12 cellular contexts compared by ENCODE assay signal in the genomic region with DNA sequence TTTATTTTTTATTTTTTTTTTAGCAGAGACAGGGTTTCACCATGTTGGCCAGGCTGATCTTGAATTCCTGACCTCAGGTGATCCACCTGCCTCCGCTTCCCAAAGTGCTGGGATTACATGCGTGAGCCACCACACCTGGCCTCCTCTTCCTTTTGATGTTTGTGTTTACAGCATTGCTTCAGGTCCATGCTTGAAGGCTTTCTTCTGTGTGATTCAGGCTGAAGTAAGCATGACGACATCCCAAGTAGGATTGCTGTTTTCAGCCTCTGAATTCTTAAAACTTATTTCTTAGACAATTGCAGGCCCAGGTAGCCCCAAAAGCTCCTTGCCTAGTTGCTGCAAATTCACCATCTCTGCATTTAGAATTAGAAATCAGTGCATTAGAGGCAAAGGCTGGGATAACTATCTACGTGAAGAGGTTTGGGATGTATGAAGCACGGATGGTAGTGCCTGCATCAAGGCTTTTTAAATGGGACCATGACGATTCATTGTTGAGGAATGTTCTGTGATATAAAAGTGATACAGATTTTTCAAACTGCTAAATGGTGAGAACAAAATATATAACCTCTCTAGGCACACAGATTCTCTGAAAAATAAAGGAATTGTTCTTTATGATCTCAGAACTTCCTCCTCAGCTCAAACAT. TPM values are rescaled to one million over a fixed set of nuclear protein-coding genes. Genes with fewer than 3 reads are reported as not detected.
DNase-seq lines count a peak whose midpoint lies in the region; ATAC-seq and TF ChIP-seq lines count a peak whose summit lies in the region.
"Had no signal": no experiment of that assay in that cellular context is flagged by ENCODE, and none has a peak within 500 bp of the region (broad histone marks: within the 10 kb centered on the region; RNA-seq: fewer than 3 reads in every experiment).

No MANE protein-coding gene starts in this region.

- TF ChIP-seq CTCF in progenitor cell of endocrine pancreas (IDR thresholded peaks at IDR 0.05; ENCODE audit: unreplicated experiment) (no peak), upper lobe of left lung (IDR thresholded peaks at IDR 0.05) (no peak)

- H3K4me3 Mint-ChIP-seq in activated CD4-positive, alpha-beta memory T cell treated with anti-CD3 and anti-CD28 coated beads, Interleukin-2, amount 10 ng/mL, durations not matched to agents 7 days and 5 days, result no peak overlapping the region
- H3K4me3 Mint-ChIP-seq in activated CD4-positive, alpha-beta memory T cell treated with anti-CD3 and anti-CD28 coated beads for 36 hours, result no peak overlapping the region
- no peak overlapping the region for H3K4me3 Mint-ChIP-seq in dendritic cell treated with granulocyte-macrophage colony-stimulating factor and Interleukin-4, amounts not matched to agents 40 ng/mL and 50 ng/mL, for 4 days
- H3K4me3 Mint-ChIP-seq in progenitor cell of endocrine pancreas (ENCODE audit: low read depth), result no peak overlapping the region

- H3K4me1 Mint-ChIP-seq in activated CD4-positive, alpha-beta memory T cell treated with anti-CD3 and anti-CD28 coated beads, Interleukin-2, amount 10 ng/mL, durations not matched to agents 7 days and 5 days, result peaks cover 48% of the 10 kb centered on the region
- H3K4me1 Mint-ChIP-seq in activated CD4-positive, alpha-beta memory T cell treated with anti-CD3 and anti-CD28 coated beads for 36 hours (ENCODE audit: low read depth), result peaks cover 52% of the 10 kb centered on the region
- H3K4me1 Mint-ChIP-seq in dendritic cell treated with granulocyte-macrophage colony-stimulating factor and Interleukin-4, amounts not matched to agents 40 ng/mL and 50 ng/mL, for 4 days (ENCODE audit: low read depth), result peaks cover 52% of the 10 kb centered on the region
- H3K4me1 Mint-ChIP-seq in progenitor cell of endocrine pancreas (ENCODE audit: low read depth), result peaks cover 31% of the 10 kb centered on the region

- no peak for TF ChIP-seq POLR2A in upper lobe of left lung (IDR thresholded peaks at IDR 0.05)

- H3K36me3 ChIP-seq in upper lobe of left lung, result no peaks in the 10 kb centered on the region

- TF ChIP-seq EP300 in upper lobe of left lung (IDR thresholded peaks at IDR 0.05), result no peak

- H3K9me3 Mint-ChIP-seq in activated CD4-positive, alpha-beta memory T cell treated with anti-CD3 and anti-CD28 coated beads, Interleukin-2, amount 10 ng/mL, durations not matched to agents 7 days and 5 days, result no peaks in the 10 kb centered on the region
- H3K9me3 Mint-ChIP-seq in activated CD4-positive, alpha-beta memory T cell treated with anti-CD3 and anti-CD28 coated beads for 36 hours, result no peaks in the 10 kb centered on the region
- no peaks in the 10 kb centered on the region for H3K9me3 Mint-ChIP-seq in dendritic cell treated with granulocyte-macrophage colony-stimulating factor and Interleukin-4, amounts not matched to agents 40 ng/mL and 50 ng/mL, for 4 days
- H3K9me3 Mint-ChIP-seq in progenitor cell of endocrine pancreas (ENCODE audit: low read depth), result no peaks in the 10 kb centered on the region
- H3K9me3 Mint-ChIP-seq: activated B cell treated with CpG ODN at 0.5 μM for 24 hours; naive B cell; stimulated activated naive B cell treated with anti-CD40 and anti-IgM and Interleukin-4, amounts not matched to agents 10 μg/mL and 1 μg/mL and 100 μg/mL, for 72 hours had no signal

- ATAC-seq in upper lobe of left lung (ENCODE audit: low FRiP score in 2 of 2), result no peak
- ATAC-seq: stimulated activated naive B cell treated with anti-CD40 and anti-IgM and Interleukin-4, amounts not matched to agents 10 μg/mL and 1 μg/mL and 100 μg/mL, for 72 hours had no signal

- H3K4me1 ChIP-seq in upper lobe of left lung, result peaks cover 31 to 41% (median 34%) of the 10 kb centered on the region in 4 donors

- CTCF ChIA-PET in activated CD4-positive, alpha-beta memory T cell treated with anti-CD3 and anti-CD28 coated beads, Interleukin-2, amount 10 ng/mL, durations not matched to agents 7 days and 5 days (lab: Charles Lee), result no interaction called here
- CTCF ChIA-PET in activated CD4-positive, alpha-beta memory T cell treated with anti-CD3 and anti-CD28 coated beads for 36 hours (lab: Charles Lee), result interaction anchor here (0.6 to 1.3 kb wide), 2 partner anchors 9 to 86 kb away, joined by 3 read pairs; no protein-coding TSS in a partner anchor

- peaks cover 15% of the 10 kb centered on the region for H3K36me3 Mint-ChIP-seq in activated CD4-positive, alpha-beta memory T cell treated with anti-CD3 and anti-CD28 coated beads, Interleukin-2, amount 10 ng/mL, durations not matched to agents 7 days and 5 days (ENCODE audit: low read depth)
- H3K36me3 Mint-ChIP-seq in activated CD4-positive, alpha-beta memory T cell treated with anti-CD3 and anti-CD28 coated beads for 36 hours, result peaks cover 25% of the 10 kb centered on the region
- peaks cover 40% of the 10 kb centered on the region for H3K36me3 Mint-ChIP-seq in dendritic cell treated with granulocyte-macrophage colony-stimulating factor and Interleukin-4, amounts not matched to agents 40 ng/mL and 50 ng/mL, for 4 days (ENCODE audit: low read depth)
- H3K36me3 Mint-ChIP-seq in progenitor cell of endocrine pancreas (ENCODE audit: insufficient read depth), result no peaks in the 10 kb centered on the region
- H3K36me3 Mint-ChIP-seq: naive B cell had no signal

- H3K27ac ChIP-seq in upper lobe of left lung, result no peak overlapping the region

- POLR2A ChIA-PET in activated CD4-positive, alpha-beta memory T cell treated with anti-CD3 and anti-CD28 coated beads, Interleukin-2, amount 10 ng/mL, durations not matched to agents 7 days and 5 days (lab: Charles Lee), result interaction anchor here (3.1 kb wide), 1 partner anchor 29 kb away, joined by 14 read pairs; the partner anchor contains the start of gene HSPA9
- POLR2A ChIA-PET in activated CD4-positive, alpha-beta memory T cell treated with anti-CD3 and anti-CD28 coated beads for 36 hours (lab: Charles Lee), result interaction anchor here (1.2 kb wide), 1 partner anchor 10 kb away, joined by 5 read pairs; no protein-coding TSS in a partner anchor

- H3K27me3 ChIP-seq in upper lobe of left lung, result no peaks in the 10 kb centered on the region

- no peak for DNase-seq in activated CD4-positive, alpha-beta memory T cell treated with anti-CD3 and anti-CD28 coated beads, Interleukin-2, amount 10 ng/mL, durations not matched to agents 7 days and 5 days
- no peak for DNase-seq in activated CD4-positive, alpha-beta memory T cell treated with anti-CD3 and anti-CD28 coated beads for 36 hours
- DNase-seq in RKO (ENCODE audit: low spot score) (peak; percentile 75), progenitor cell of endocrine pancreas (ENCODE audit: low spot score, unreplicated experiment) (no peak), upper lobe of left lung (no peak), OCI-M2 (lab: John Stamatoyannopoulos, UW; ENCODE audit: unreplicated experiment) (no peak), HT-29 (ENCODE audit: low spot score) (no peak)
- DNase-seq: activated B cell treated with CpG ODN at 0.5 μM for 24 hours; activated naive CD4-positive, alpha-beta T cell treated with anti-CD3 and anti-CD28 coated beads, Interleukin-2, amount 50 U/mL, for 16 hours; naive B cell; stimulated activated naive B cell treated with anti-CD40 and anti-IgM and Interleukin-4, amounts not matched to agents 10 μg/mL and 1 μg/mL and 100 μg/mL, for 72 hours had no signal

- no peak overlapping the region for H3K4me3 ChIP-seq in upper lobe of left lung

- 89 to 94% methylated on average over 6 of the region's 6 CpGs for WGBS in upper lobe of left lung, 2 donors

- H3K27me3 Mint-ChIP-seq in activated CD4-positive, alpha-beta memory T cell treated with anti-CD3 and anti-CD28 coated beads, Interleukin-2, amount 10 ng/mL, durations not matched to agents 7 days and 5 days, result no peaks in the 10 kb centered on the region
- no peaks in the 10 kb centered on the region for H3K27me3 Mint-ChIP-seq in activated CD4-positive, alpha-beta memory T cell treated with anti-CD3 and anti-CD28 coated beads for 36 hours
- no peaks in the 10 kb centered on the region for H3K27me3 Mint-ChIP-seq in dendritic cell treated with granulocyte-macrophage colony-stimulating factor and Interleukin-4, amounts not matched to agents 40 ng/mL and 50 ng/mL, for 4 days
- no peaks in the 10 kb centered on the region for H3K27me3 Mint-ChIP-seq in progenitor cell of endocrine pancreas
- H3K27me3 Mint-ChIP-seq: activated B cell treated with CpG ODN at 0.5 μM for 24 hours; naive B cell; stimulated activated naive B cell treated with anti-CD40 and anti-IgM and Interleukin-4, amounts not matched to agents 10 μg/mL and 1 μg/mL and 100 μg/mL, for 72 hours had no signal

- peak overlapping the region; percentile 33 for H3K27ac Mint-ChIP-seq in activated CD4-positive, alpha-beta memory T cell treated with anti-CD3 and anti-CD28 coated beads, Interleukin-2, amount 10 ng/mL, durations not matched to agents 7 days and 5 days
- no peak overlapping the region for H3K27ac Mint-ChIP-seq in activated CD4-positive, alpha-beta memory T cell treated with anti-CD3 and anti-CD28 coated beads for 36 hours
- H3K27ac Mint-ChIP-seq in dendritic cell treated with granulocyte-macrophage colony-stimulating factor and Interleukin-4, amounts not matched to agents 40 ng/mL and 50 ng/mL, for 4 days, result peak overlapping the region; percentile 91
- peak overlapping the region; percentile 53 for H3K27ac Mint-ChIP-seq in progenitor cell of endocrine pancreas
- H3K27ac Mint-ChIP-seq: activated B cell treated with CpG ODN at 0.5 μM for 24 hours had no signal

- intact Hi-C loops in activated CD4-positive, alpha-beta memory T cell treated with anti-CD3 and anti-CD28 coated beads for 36 hours (cut with micrococcal nuclease), result loop anchor here (10.0 kb wide), 1 partner anchor 1629 kb away; the partner anchor contains the start of gene CYSTM1
- intact Hi-C loops in dendritic cell treated with granulocyte-macrophage colony-stimulating factor and Interleukin-4, amounts not matched to agents 40 ng/mL and 50 ng/mL, for 4 days (cut with micrococcal nuclease), result loop anchor here (10.0 kb wide), 1 partner anchor 191 kb away; the partner anchor contains the start of gene KDM3B

- H3K9me3 ChIP-seq in upper lobe of left lung, result no peaks in the 10 kb centered on the region

RNA-seq across cellular contexts. Expression of gene ETF1, which starts 3.0 kb away (rescaled TPM):
- total RNA-seq in activated CD4-positive, alpha-beta memory T cell treated with anti-CD3 and anti-CD28 coated beads, Interleukin-2, amount 10 ng/mL, durations not matched to agents 7 days and 5 days, result 10 to 100 TPM; 77.5 to 81.7 TPM
- total RNA-seq in activated CD4-positive, alpha-beta memory T cell treated with anti-CD3 and anti-CD28 coated beads for 36 hours, result 100 to 1,000 TPM; 131 to 132 TPM
- 73.1 and 77.6 TPM in 2 replicates for total RNA-seq in progenitor cell of endocrine pancreas
- 100 to 1,000 TPM in 2 of 6 donors, 10 to 100 TPM in 4; 22.0 to 147 (median 92.4) TPM for total RNA-seq in upper lobe of left lung
- 75.0 and 81.0 TPM in 2 replicates for total RNA-seq in HT-29 (2014; rRNA removed; shearing (Covaris generic))

RNA-seq across cellular contexts. Expression of gene HSPA9, which starts 29.2 kb away (rescaled TPM):
- 100 to 1,000 TPM; 205 to 217 TPM for total RNA-seq in activated CD4-positive, alpha-beta memory T cell treated with anti-CD3 and anti-CD28 coated beads, Interleukin-2, amount 10 ng/mL, durations not matched to agents 7 days and 5 days
- total RNA-seq in activated CD4-positive, alpha-beta memory T cell treated with anti-CD3 and anti-CD28 coated beads for 36 hours, result 100 to 1,000 TPM; 358 to 368 TPM
- total RNA-seq in progenitor cell of endocrine pancreas (174 and 185 TPM in 2 replicates), upper lobe of left lung (100 to 1,000 TPM in 4 of 6 donors, 10 to 100 TPM in 2; 66.5 to 195 (median 139) TPM)
- 300 and 305 TPM in 2 replicates for total RNA-seq in HT-29 (2014; rRNA removed; shearing (Covaris generic))
